ENCODE assay signal across 31 cellular contexts in genomic region chr10:131653140-131653539, GRCh38.
"Had no signal": no experiment of that assay in that cellular context is flagged by ENCODE, and none has a peak within 500 bp of the region (broad histone marks: within the 10 kb centered on the region; RNA-seq: fewer than 3 reads in every experiment).

No MANE protein-coding gene starts in this region.

- H3K27ac ChIP-seq: ascending aorta, body of pancreas, RWPE1, SJSA1 had no signal

- ATAC-seq: activated CD4-positive, CD25-positive, alpha-beta regulatory T cell treated with anti-CD3 and anti-CD28 coated beads, Interleukin-2, amount 50 U/mL, for 24 hours; activated CD8-positive, alpha-beta T cell treated with anti-CD3 and anti-CD28 coated beads for 36 hours; activated naive CD4-positive, alpha-beta T cell treated with anti-CD3 and anti-CD28 coated beads, Interleukin-2, amount 50 U/mL, for 72 hours; body of pancreas; Panc1 had no signal

- H3K27ac Mint-ChIP-seq: activated CD8-positive, alpha-beta T cell treated with anti-CD3 and anti-CD28 coated beads for 36 hours; activated naive CD4-positive, alpha-beta T cell treated with anti-CD3 and anti-CD28 coated beads, Interleukin-2, amount 50 U/mL, for 72 hours; activated naive CD8-positive, alpha-beta T cell treated with anti-CD3 and anti-CD28 coated beads, Interleukin-2, amount 50 U/mL, for 24 hours; activated T-cell treated with anti-CD3 and anti-CD28 coated beads, Interleukin-2, amount 50 U/mL, for 24 hours; activated T-helper 1 cell treated with anti-CD3 and anti-CD28 coated beads, Interleukin-12 subunit alpha, Interleukin-12 subunit beta, Interleukin-2, Interleukin-4 antibody, amounts not matched to agents 30 ng/mL and 10 ng/mL and 1 ng/mL, durations not matched to agents 14 hours and 24 hours and 36 hours; T-helper 1 cell treated with Interleukin-12 subunit alpha and Interleukin-12 subunit beta and Interleukin-4 antibody, amounts not matched to agents 30 μg/mL and 1 μg/mL, for 36 hours had no signal

- H3K36me3 ChIP-seq: ascending aorta, SJSA1 had no signal

- H3K9me3 Mint-ChIP-seq: activated CD8-positive, alpha-beta T cell treated with anti-CD3 and anti-CD28 coated beads for 36 hours; activated naive CD4-positive, alpha-beta T cell treated with anti-CD3 and anti-CD28 coated beads, Interleukin-2, amount 50 U/mL, for 72 hours; activated naive CD8-positive, alpha-beta T cell treated with anti-CD3 and anti-CD28 coated beads, Interleukin-2, amount 50 U/mL, for 24 hours; activated T-cell treated with anti-CD3 and anti-CD28 coated beads, Interleukin-2, amount 50 U/mL, for 24 hours; activated T-helper 1 cell treated with anti-CD3 and anti-CD28 coated beads, Interleukin-12 subunit alpha, Interleukin-12 subunit beta, Interleukin-2, Interleukin-4 antibody, amounts not matched to agents 30 ng/mL and 10 ng/mL and 1 ng/mL, durations not matched to agents 14 hours and 24 hours and 36 hours; T-helper 1 cell treated with Interleukin-12 subunit alpha and Interleukin-12 subunit beta and Interleukin-4 antibody, amounts not matched to agents 30 μg/mL and 1 μg/mL, for 36 hours had no signal

- DNase-seq: activated CD4-positive, alpha-beta T cell treated with anti-CD3 and anti-CD28 coated beads for 4 hours; activated CD8-positive, alpha-beta T cell treated with anti-CD3 and anti-CD28 coated beads for 36 hours; activated effector memory CD4-positive, alpha-beta T cell treated with Interleukin-2 at 50 U/mL for 16 hours; activated naive CD4-positive, alpha-beta T cell; activated naive CD8-positive, alpha-beta T cell treated with anti-CD3 and anti-CD28 coated beads, Interleukin-2, amount 50 U/mL, for 24 hours; activated T-cell treated with anti-CD3 and anti-CD28 coated beads, Interleukin-2, amount 50 U/mL, for 24 hours; amniotic stem cell; body of pancreas; central memory CD4-positive, alpha-beta T cell; KBM-7; NCI-H1092 treated with DMSO at 0.1 percent for 48 hours; NCI-H1417 treated with DMSO at 0.1 percent for 48 hours; NCI-H1694; NCI-H2029; NCI-H2107; NCI-H2171 treated with DMSO at 0.1 percent for 48 hours; NCI-H345; NCI-H510A; NCI-H526 treated with DMSO at 0.1 percent for 48 hours; NCI-H82; NK-92 treated with Interleukin-12 subunit alpha and Interleukin-12 subunit beta, amount 100 ng/mL, for 24 hours; OCI-M1; SHP77 had no signal

- H3K27me3 ChIP-seq: ascending aorta, body of pancreas, SJSA1 had no signal

- H3K4me3 Mint-ChIP-seq: activated CD8-positive, alpha-beta T cell treated with anti-CD3 and anti-CD28 coated beads for 36 hours; activated naive CD8-positive, alpha-beta T cell treated with anti-CD3 and anti-CD28 coated beads, Interleukin-2, amount 50 U/mL, for 24 hours; activated T-cell treated with anti-CD3 and anti-CD28 coated beads, Interleukin-2, amount 50 U/mL, for 24 hours; activated T-helper 1 cell treated with anti-CD3 and anti-CD28 coated beads, Interleukin-12 subunit alpha, Interleukin-12 subunit beta, Interleukin-2, Interleukin-4 antibody, amounts not matched to agents 30 ng/mL and 10 ng/mL and 1 ng/mL, durations not matched to agents 14 hours and 24 hours and 36 hours; T-helper 1 cell treated with Interleukin-12 subunit alpha and Interleukin-12 subunit beta and Interleukin-4 antibody, amounts not matched to agents 30 μg/mL and 1 μg/mL, for 36 hours had no signal

- H3K4me1 ChIP-seq: ascending aorta, body of pancreas, SJSA1 had no signal

- H3K4me3 ChIP-seq: ascending aorta, body of pancreas, SJSA1 had no signal

- H3K36me3 Mint-ChIP-seq: activated naive CD4-positive, alpha-beta T cell treated with anti-CD3 and anti-CD28 coated beads, Interleukin-2, amount 50 U/mL, for 72 hours had no signal

- H3K9me3 ChIP-seq: ascending aorta, body of pancreas had no signal
